1 cellular context compared by ENCODE assay signal in the genomic region with DNA sequence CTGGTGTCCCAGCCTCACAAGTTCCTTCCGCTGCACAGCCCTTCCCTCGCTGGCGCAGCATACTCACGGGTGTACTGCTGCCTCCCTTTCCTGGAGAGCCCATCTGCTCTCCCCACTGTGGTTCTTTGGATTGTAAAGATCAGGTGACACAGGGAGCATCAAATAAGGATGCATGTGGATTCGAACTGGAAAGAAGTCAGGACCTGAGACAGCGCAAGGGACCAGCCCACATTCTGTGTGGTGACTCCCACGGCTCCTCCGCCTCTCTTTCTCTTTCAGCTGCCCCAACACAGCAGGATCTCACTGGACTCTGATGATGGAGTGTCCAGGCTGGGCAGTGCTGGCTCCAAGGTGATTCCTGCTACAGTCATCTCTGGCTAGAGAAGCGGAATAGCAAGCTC.
TF ChIP-seq lines count a peak whose summit lies in the region.

No MANE protein-coding gene starts in this region.

TF ChIP-seq in GM12878, 131 proteins besides CTCF, POLR2A, EP300 and RAD21:
- TF ChIP-seq REST (IDR thresholded peaks at IDR 0.05; ENCODE audit: low read depth, low read length) (peak; percentile 58; the same call in 1 of the 2 replicates), SP1 (IDR thresholded peaks at IDR 0.05; ENCODE audit: low read depth, low read length) (no peak)
